ENCODE assay signal across 9 cellular contexts in the genomic region with DNA sequence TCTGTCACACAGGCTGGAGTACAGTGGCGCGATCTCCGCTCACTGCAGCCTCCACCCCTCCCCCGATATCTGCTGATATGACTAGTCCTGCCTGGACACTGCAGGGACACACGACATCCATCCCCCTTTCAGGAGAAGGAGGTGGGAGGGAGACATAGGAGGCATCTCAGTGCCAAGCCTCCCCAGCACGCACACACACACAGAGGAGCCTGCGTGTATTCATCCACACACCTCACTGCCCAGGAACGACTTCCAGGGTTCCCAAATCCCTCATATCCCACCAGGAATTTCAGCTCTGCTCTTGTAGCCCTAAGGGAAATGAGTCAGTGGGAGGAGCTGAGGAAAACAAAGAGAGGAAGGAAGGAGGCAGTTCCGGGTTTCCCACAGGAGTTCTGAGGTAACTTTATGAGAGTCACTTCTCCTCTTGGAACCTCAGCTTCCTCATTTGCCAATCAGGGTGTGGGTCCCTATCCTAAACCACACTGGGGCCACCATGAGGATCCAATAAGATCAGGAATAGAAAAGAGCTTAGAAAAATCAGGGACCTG. TPM values are rescaled to one million over a fixed set of nuclear protein-coding genes. Genes with fewer than 3 reads are reported as not detected.
A peak's percentile ranks its signal among the peaks of the same experiment; 100 is the strongest.
DNase-seq lines count a peak whose midpoint lies in the region; ATAC-seq and TF ChIP-seq lines count a peak whose summit lies in the region.
"Had no signal": no experiment of that assay in that cellular context is flagged by ENCODE, and none has a peak within 500 bp of the region (broad histone marks: within the 10 kb centered on the region; RNA-seq: fewer than 3 reads in every experiment).

No MANE protein-coding gene starts in this region.

- ATAC-seq in CD8-positive, alpha-beta T cell, result no peak
- ATAC-seq in HG03521 (IDR thresholded peaks at IDR 0.05; ENCODE audit: unreplicated experiment), result no peak

- H3K36me3 Mint-ChIP-seq in neural crest cell (ENCODE audit: low read depth), result peaks cover 7% of the 10 kb centered on the region
- H3K36me3 Mint-ChIP-seq in CD8-positive, alpha-beta T cell, result no peaks in the 10 kb centered on the region

- peaks cover 2% of the 10 kb centered on the region for H3K9me3 Mint-ChIP-seq in neural crest cell
- no peaks in the 10 kb centered on the region for H3K9me3 Mint-ChIP-seq in CD8-positive, alpha-beta T cell

- peak overlapping the region; percentile 90 for H3K27ac Mint-ChIP-seq in neural crest cell (ENCODE audit: unreplicated experiment)
- H3K27ac Mint-ChIP-seq in CD8-positive, alpha-beta T cell, result no peak overlapping the region

- no peaks in the 10 kb centered on the region for H4K20me1 ChIP-seq in PC-9 (ENCODE audit: insufficient read depth)

- no peaks in the 10 kb centered on the region for H3K27me3 ChIP-seq in PC-9 (ENCODE audit: insufficient read depth, low read depth)
- no peaks in the 10 kb centered on the region for H3K27me3 ChIP-seq in esophagus (ENCODE audit: control insufficient read depth in 1 of 2, insufficient read depth in 2 of 2, low read length in 2 of 2)
- no peaks in the 10 kb centered on the region for H3K27me3 ChIP-seq in CD8-positive, alpha-beta T cell (ENCODE audit: insufficient read depth, low read length)

- TF ChIP-seq CTCF in PC-9 (conservative IDR thresholded peaks at IDR 0.05), result no peak
- no peak for TF ChIP-seq CTCF in neural crest cell (conservative IDR thresholded peaks at IDR 0.05)
- TF ChIP-seq CTCF in CD8-positive, alpha-beta T cell (IDR thresholded peaks at IDR 0.05), result no peak

- no peaks in the 10 kb centered on the region for H3K9me2 ChIP-seq in PC-9 (ENCODE audit: insufficient read depth)

- H3K4me1 ChIP-seq in PC-9 (replicated peaks; ENCODE audit: insufficient read depth) (peaks cover 38% of the 10 kb centered on the region), esophagus (ENCODE audit: control insufficient read depth in 2 of 2, insufficient read depth in 2 of 2, low read length in 1 of 2) (peaks cover 0 to 10% of the 10 kb centered on the region in 2 donors)
- H3K4me1 ChIP-seq in CD8-positive, alpha-beta T cell (ENCODE audit: insufficient read depth, low read length), result no peaks in the 10 kb centered on the region

- H3K36me3 ChIP-seq in PC-9 (ENCODE audit: low read depth) (no peaks in the 10 kb centered on the region), esophagus (ENCODE audit: control insufficient read depth in 2 of 2, insufficient read depth in 2 of 2, low read length in 1 of 2) (no peaks in the 10 kb centered on the region)
- no peaks in the 10 kb centered on the region for H3K36me3 ChIP-seq in CD8-positive, alpha-beta T cell (ENCODE audit: insufficient read depth, low read length)

- H3K4me3 ChIP-seq in PC-9 (peak overlapping the region; percentile 29; the same call in 1 of the 2 replicates), esophagus (ENCODE audit: low read depth in 1 of 2, low read length in 2 of 2) (no peak overlapping the region)
- H3K4me3 ChIP-seq in CD8-positive, alpha-beta T cell (ENCODE audit: low read depth, low read length), result no peak overlapping the region

- H2AFZ ChIP-seq in PC-9, result no peak overlapping the region

- H3K9me3 ChIP-seq in PC-9 (ENCODE audit: insufficient read depth, low read depth), result no peaks in the 10 kb centered on the region
- H3K9me3 ChIP-seq in esophagus (ENCODE audit: control insufficient read depth in 2 of 2, insufficient read depth in 1 of 2, low read depth in 1 of 2, low read length in 1 of 2), result no peaks in the 10 kb centered on the region
- H3K9me3 ChIP-seq in CD8-positive, alpha-beta T cell (ENCODE audit: low read length), result no peaks in the 10 kb centered on the region

- H3K27me3 Mint-ChIP-seq in neural crest cell (ENCODE audit: low read depth), result no peaks in the 10 kb centered on the region
- H3K27me3 Mint-ChIP-seq in CD8-positive, alpha-beta T cell (ENCODE audit: low read depth), result peaks cover 8% of the 10 kb centered on the region

- intact Hi-C loops in PC-9 (cut with micrococcal nuclease; ENCODE audit: unreplicated experiment), result no loop called here
- intact Hi-C loops in CD8-positive, alpha-beta T cell (cut with DNase I, micrococcal nuclease), result no loop called here

- peaks cover 11% of the 10 kb centered on the region for H3K4me1 Mint-ChIP-seq in neural crest cell
- H3K4me1 Mint-ChIP-seq in CD8-positive, alpha-beta T cell (ENCODE audit: low read depth), result peaks cover 5% of the 10 kb centered on the region

- POLR2A ChIA-PET in PC-9 (lab: Charles Lee; ENCODE audit: unreplicated experiment), result interaction anchor here (0.8 kb wide), 1 partner anchor 63 kb away, joined by 4 read pairs; no protein-coding TSS in a partner anchor
- POLR2A ChIA-PET in CD8-positive, alpha-beta T cell (lab: Charles Lee), result no interaction called here

- H3K79me2 ChIP-seq in PC-9 (ENCODE audit: low read depth), result no peaks in the 10 kb centered on the region

- H3K27ac ChIP-seq in PC-9 (peak overlapping the region; percentile 81), esophagus (ENCODE audit: low read depth in 2 of 2, low read length in 1 of 2) (peak overlapping the region; percentile 42 to 64)
- H3K27ac ChIP-seq in CD8-positive, alpha-beta T cell (ENCODE audit: low read depth, low read length), result no peak overlapping the region

- peaks cover 31% of the 10 kb centered on the region for H3F3A ChIP-seq in PC-9 (ENCODE audit: insufficient read depth, low read depth)

- CTCF ChIA-PET in PC-9 (lab: Charles Lee), result interaction anchor here (0.5 kb wide), 1 partner anchor 97 kb away, joined by 5 read pairs; no protein-coding TSS in a partner anchor
- CTCF ChIA-PET in CD8-positive, alpha-beta T cell (lab: Charles Lee), result interaction anchor here (1.0 to 1.6 kb wide), 2 partner anchors 24 to 95 kb away, joined by 3 to 5 read pairs; no protein-coding TSS in a partner anchor

- H3K4me2 ChIP-seq in PC-9, result peak overlapping the region; percentile 71

- no TSS peak for BruUV-seq in PC-9 (replicated peaks; lab: Mats Ljungman, UMichigan)

- WGBS in esophagus, 2 donors, result 41 to 57% methylated on average over 9 of the region's 9 CpGs

- no peak overlapping the region for H3K4me3 Mint-ChIP-seq in neural crest cell
- H3K4me3 Mint-ChIP-seq in CD8-positive, alpha-beta T cell, result no peak overlapping the region

- DNase-seq in COLO829 (ENCODE audit: low spot score), result peak; percentile 81
- peak; percentile 57 to 91 for DNase-seq in PC-9
- peak; percentile 20 for DNase-seq in neural crest cell (ENCODE audit: low read depth, low spot score)
- no peak for DNase-seq in NCI-H748 treated with DMSO at 0.1 percent for 48 hours (lab: John Stamatoyannopoulos, UW)
- no peak for DNase-seq in CD8-positive, alpha-beta T cell
- DNase-seq in occipital lobe (lab: John Stamatoyannopoulos, UW), result no peak
- DNase-seq: activated CD4-positive, alpha-beta T cell treated with anti-CD3 and anti-CD28 coated beads for 48 hours had no signal

RNA-seq across cellular contexts. Expression of gene ACER3, which starts 37.2 kb away (rescaled TPM):
- 15.8 and 21.3 TPM in 2 replicates for total RNA-seq in PC-9 (2021)
- 1 to 10 TPM; 7.2 to 8.2 TPM for polyA plus RNA-seq in esophagus
- total RNA-seq in neural crest cell, result 16.7 and 19.0 TPM in 2 replicates
- total RNA-seq in CD8-positive, alpha-beta T cell, result 1 to 10 TPM; 5.0 to 5.8 TPM
- 21.5 TPM for total RNA-seq in occipital lobe

RNA-seq across cellular contexts. Expression of gene TSKU, which starts 40.4 kb away (rescaled TPM):
- total RNA-seq in PC-9 (2021) (89.3 and 99.4 TPM in 2 replicates), neural crest cell (27.5 and 28.3 TPM in 2 replicates), occipital lobe (12.3 TPM)
- polyA plus RNA-seq in esophagus, result 10 to 100 TPM; 23.9 to 34.8 TPM
- not detected for total RNA-seq in CD8-positive, alpha-beta T cell

Comparison
In these comparisons a context has a peak if more than half of its experiments do, and no peak if none do; other contexts are left out.
1. DNase-seq: peak in COLO829 (single experiment), PC-9 (2 of 2) and neural crest cell (single experiment); none in NCI-H748 treated with DMSO at 0.1 percent for 48 hours (single experiment), CD8-positive, alpha-beta T cell (0 of 7) and occipital lobe (single experiment).
2. RNA of gene TSKU, which starts 40.4 kb away (total RNA-seq): 89.3 to 99.4 TPM in PC-9, 27.5 to 28.3 TPM in neural crest cell and 12.3 TPM in occipital lobe (single experiment); not detected in CD8-positive, alpha-beta T cell; every median in the first group is over 10 times any median in the second.